Comparison of ENCODE assay signal across 9 cellular contexts in genomic region chr15:44501768-44502366, GRCh38. TPM values are rescaled to one million over a fixed set of nuclear protein-coding genes. Genes with fewer than 3 reads are reported as not detected.
A peak's percentile ranks its signal among the peaks of the same experiment; 100 is the strongest.
DNase-seq lines count a peak whose midpoint lies in the region; ATAC-seq and TF ChIP-seq lines count a peak whose summit lies in the region.
"Had no signal": no experiment of that assay in that cellular context is flagged by ENCODE, and none has a peak within 500 bp of the region (broad histone marks: within the 10 kb centered on the region; RNA-seq: fewer than 3 reads in every experiment).

No MANE protein-coding gene starts in this region.

- TF ChIP-seq CTCF in WI38 (IDR thresholded peaks at IDR 0.05; ENCODE audit: low read depth, low read length) (peak; percentile 36; the same call in 1 of the 2 replicates), left ventricle myocardium inferior (IDR thresholded peaks at IDR 0.05; ENCODE audit: borderline replicate concordance) (peak; percentile 69), smooth muscle cell (IDR thresholded peaks at IDR 0.05; ENCODE audit: borderline replicate concordance, insufficient read depth, poor library complexity, severe bottlenecking) (peak; percentile 52), mucosa of descending colon (IDR thresholded peaks at IDR 0.05) (no peak)

- H3K9ac ChIP-seq in smooth muscle cell (ENCODE audit: low read depth) = no peak overlapping the region
- H3K9ac ChIP-seq: BLaER1 treated with 17β-estradiol and CSF1 and Interleukin-3, amounts not matched to agents 10 nM and 100 nM had no signal

- intact Hi-C loops in left ventricle myocardium inferior (cut with micrococcal nuclease) = no loop called here
- intact Hi-C loops in mucosa of descending colon (cut with DNase I, micrococcal nuclease) = no loop called here

- peak; percentile 7 for DNase-seq in NCI-H1694 treated with DMSO at 0.1 percent for 48 hours (lab: John Stamatoyannopoulos, UW)
- DNase-seq in NCI-H1694 (lab: John Stamatoyannopoulos, UW) = no peak
- peak; percentile 28 to 47 for DNase-seq in Kasumi-1 (lab: John Stamatoyannopoulos, UW)
- DNase-seq in left ventricle myocardium inferior = no peak
- no peak for DNase-seq in smooth muscle cell (lab: John Stamatoyannopoulos, UW; ENCODE audit: unreplicated experiment)
- DNase-seq in mucosa of descending colon = no peak

- H3K9me3 ChIP-seq in left ventricle myocardium inferior (replicated peaks) = no peaks in the 10 kb centered on the region
- no peaks in the 10 kb centered on the region for H3K9me3 ChIP-seq in smooth muscle cell (replicated peaks; ENCODE audit: low read depth)
- no peaks in the 10 kb centered on the region for H3K9me3 ChIP-seq in mucosa of descending colon
- H3K9me3 ChIP-seq: BLaER1 treated with 17β-estradiol and CSF1 and Interleukin-3, amounts not matched to agents 10 nM and 100 nM had no signal

- H3K36me3 ChIP-seq in left ventricle myocardium inferior = peaks cover 57% of the 10 kb centered on the region
- H3K36me3 ChIP-seq in smooth muscle cell (ENCODE audit: low read depth) = peaks cover 5% of the 10 kb centered on the region
- H3K36me3 ChIP-seq in mucosa of descending colon (ENCODE audit: low read depth) = no peaks in the 10 kb centered on the region

- no peak overlapping the region for H2AFZ ChIP-seq in smooth muscle cell (ENCODE audit: low read depth)

- whole genome bisulfite sequencing in smooth muscle cell (ENCODE audit: low lambda C conversion rate) = 85% methylated on average over 3 of the region's 3 CpGs

- ATAC-seq in mucosa of descending colon (no peak), GM21786 (IDR thresholded peaks at IDR 0.05; ENCODE audit: unreplicated experiment) (no peak)

- H3K4me3 ChIP-seq in WI38 (ENCODE audit: low read depth, low read length) (no peak overlapping the region), left ventricle myocardium inferior (no peak overlapping the region), smooth muscle cell (no peak overlapping the region), mucosa of descending colon (no peak overlapping the region)
- H3K4me3 ChIP-seq: BLaER1 treated with 17β-estradiol and CSF1 and Interleukin-3, amounts not matched to agents 10 nM and 100 nM had no signal

- H3K4me1 ChIP-seq in left ventricle myocardium inferior (no peaks in the 10 kb centered on the region), smooth muscle cell (ENCODE audit: low read depth) (no peaks in the 10 kb centered on the region), mucosa of descending colon (ENCODE audit: low read depth) (no peaks in the 10 kb centered on the region)
- H3K4me1 ChIP-seq: BLaER1 treated with 17β-estradiol and CSF1 and Interleukin-3, amounts not matched to agents 10 nM and 100 nM had no signal

- no peak overlapping the region for H3K27ac ChIP-seq in left ventricle myocardium inferior (replicated peaks)
- H3K27ac ChIP-seq in smooth muscle cell (ENCODE audit: low read depth) = no peak overlapping the region
- H3K27ac ChIP-seq: BLaER1 treated with 17β-estradiol and CSF1 and Interleukin-3, amounts not matched to agents 10 nM and 100 nM had no signal

- no peaks in the 10 kb centered on the region for H3K79me2 ChIP-seq in smooth muscle cell (ENCODE audit: low read depth)

- peaks cover 12% of the 10 kb centered on the region for H4K20me1 ChIP-seq in smooth muscle cell (ENCODE audit: low read depth)

- no peaks in the 10 kb centered on the region for H3F3A ChIP-seq in smooth muscle cell (ENCODE audit: low read depth)

- no peak overlapping the region for H3K4me2 ChIP-seq in smooth muscle cell
- H3K4me2 ChIP-seq: BLaER1 treated with 17β-estradiol and CSF1 and Interleukin-3, amounts not matched to agents 10 nM and 100 nM had no signal

- H3K27me3 ChIP-seq in left ventricle myocardium inferior (ENCODE audit: low read depth) (no peaks in the 10 kb centered on the region), smooth muscle cell (ENCODE audit: low read depth) (no peaks in the 10 kb centered on the region)
- H3K27me3 ChIP-seq: BLaER1 treated with 17β-estradiol and CSF1 and Interleukin-3, amounts not matched to agents 10 nM and 100 nM had no signal

RNA-seq across cellular contexts. Expression of gene EIF3J, which starts 35.1 kb away (rescaled TPM):
- 83.5 TPM for total RNA-seq in left ventricle myocardium inferior
- total RNA-seq in smooth muscle cell = 46.6 and 62.3 TPM in 2 replicates
- polyA plus RNA-seq in smooth muscle cell = 28.7 and 32.0 TPM in 2 replicates
- 10 to 100 TPM; 46.0 to 76.7 (median 61.8) TPM for total RNA-seq in mucosa of descending colon

Comparison
In these comparisons a context has a peak if more than half of its experiments do, and no peak if none do; other contexts are left out.
1. DNase-seq: peak in NCI-H1694 treated with DMSO at 0.1 percent for 48 hours (single experiment) and Kasumi-1 (2 of 2); none in NCI-H1694 (single experiment), left ventricle myocardium inferior (single experiment), smooth muscle cell (single experiment) and mucosa of descending colon (0 of 3).